Comparison of ENCODE assay signal across 1 cellular context in genomic region chr9:136703231-136703870, GRCh38.
TF ChIP-seq lines count a peak whose summit lies in the region.

No MANE protein-coding gene starts in this region.

TF ChIP-seq in GM12878, 131 proteins besides CTCF, POLR2A, EP300 and RAD21:
- TF ChIP-seq STAT3 (IDR thresholded peaks at IDR 0.05; ENCODE audit: low read depth, low read length) (no peak), POU2F2 (IDR thresholded peaks at IDR 0.05; ENCODE audit: borderline replicate concordance, low read depth, low read length) (no peak), SPI1 (IDR thresholded peaks at IDR 0.05; ENCODE audit: borderline replicate concordance, insufficient read depth, low read depth, low read length) (peak; percentile 6; the same call in 1 of the 2 replicates), NFXL1 (IDR thresholded peaks at IDR 0.05; ENCODE audit: borderline replicate concordance) (no peak), SMAD5 (IDR thresholded peaks at IDR 0.05; ENCODE audit: low read depth) (no peak), RUNX3 (IDR thresholded peaks at IDR 0.05; ENCODE audit: low read length) (peak; percentile 51), IKZF1 (conservative IDR thresholded peaks at IDR 0.05) (0 out of 2 replicates have a peak, but pooled peaks have one; percentile 30), SP1 (IDR thresholded peaks at IDR 0.05; ENCODE audit: low read depth, low read length) (no peak), SREBF1 (IDR thresholded peaks at IDR 0.05; ENCODE audit: low read length) (no peak)
